1 cellular context compared by ENCODE assay signal in the genomic region with DNA sequence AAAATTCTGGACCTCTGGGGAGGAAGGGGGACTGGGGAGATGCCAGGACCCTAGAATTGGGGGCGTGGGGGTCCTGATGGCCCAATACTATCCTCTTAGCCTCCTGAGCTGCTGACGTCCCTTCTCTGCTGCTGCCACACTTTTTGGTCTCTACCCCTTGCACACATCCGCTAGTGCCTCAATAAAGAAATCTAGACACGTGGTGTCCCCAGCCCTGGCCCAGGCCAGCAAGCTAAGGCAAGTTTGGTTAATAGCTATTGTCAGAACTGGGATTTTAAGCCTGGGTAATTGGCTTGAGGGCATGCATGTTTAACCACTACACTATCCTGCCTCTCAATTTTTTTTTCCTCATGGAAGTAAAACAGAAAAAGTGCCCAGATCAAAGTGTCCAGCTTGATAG.
TF ChIP-seq lines count a peak whose summit lies in the region.

No MANE protein-coding gene starts in this region.

TF ChIP-seq in GM12878, 131 proteins besides CTCF, POLR2A, EP300 and RAD21:
- TF ChIP-seq, protein P1, sequence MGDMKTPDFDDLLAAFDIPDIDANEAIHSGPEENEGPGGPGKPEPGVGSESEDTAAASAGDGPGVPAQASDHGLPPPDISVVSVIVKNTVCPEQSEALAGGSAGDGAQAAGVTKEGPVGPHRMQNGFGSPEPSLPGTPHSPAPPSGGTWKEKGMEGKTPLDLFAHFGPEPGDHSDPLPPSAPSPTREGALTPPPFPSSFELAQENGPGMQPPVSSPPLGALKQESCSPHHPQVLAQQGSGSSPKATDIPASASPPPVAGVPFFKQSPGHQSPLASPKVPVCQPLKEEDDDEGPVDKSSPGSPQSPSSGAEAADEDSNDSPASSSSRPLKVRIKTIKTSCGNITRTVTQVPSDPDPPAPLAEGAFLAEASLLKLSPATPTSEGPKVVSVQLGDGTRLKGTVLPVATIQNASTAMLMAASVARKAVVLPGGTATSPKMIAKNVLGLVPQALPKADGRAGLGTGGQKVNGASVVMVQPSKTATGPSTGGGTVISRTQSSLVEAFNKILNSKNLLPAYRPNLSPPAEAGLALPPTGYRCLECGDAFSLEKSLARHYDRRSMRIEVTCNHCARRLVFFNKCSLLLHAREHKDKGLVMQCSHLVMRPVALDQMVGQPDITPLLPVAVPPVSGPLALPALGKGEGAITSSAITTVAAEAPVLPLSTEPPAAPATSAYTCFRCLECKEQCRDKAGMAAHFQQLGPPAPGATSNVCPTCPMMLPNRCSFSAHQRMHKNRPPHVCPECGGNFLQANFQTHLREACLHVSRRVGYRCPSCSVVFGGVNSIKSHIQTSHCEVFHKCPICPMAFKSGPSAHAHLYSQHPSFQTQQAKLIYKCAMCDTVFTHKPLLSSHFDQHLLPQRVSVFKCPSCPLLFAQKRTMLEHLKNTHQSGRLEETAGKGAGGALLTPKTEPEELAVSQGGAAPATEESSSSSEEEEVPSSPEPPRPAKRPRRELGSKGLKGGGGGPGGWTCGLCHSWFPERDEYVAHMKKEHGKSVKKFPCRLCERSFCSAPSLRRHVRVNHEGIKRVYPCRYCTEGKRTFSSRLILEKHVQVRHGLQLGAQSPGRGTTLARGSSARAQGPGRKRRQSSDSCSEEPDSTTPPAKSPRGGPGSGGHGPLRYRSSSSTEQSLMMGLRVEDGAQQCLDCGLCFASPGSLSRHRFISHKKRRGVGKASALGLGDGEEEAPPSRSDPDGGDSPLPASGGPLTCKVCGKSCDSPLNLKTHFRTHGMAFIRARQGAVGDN (IDR thresholded peaks at IDR 0.05): peak; percentile 73
- TF ChIP-seq MAX (IDR thresholded peaks at IDR 0.05; ENCODE audit: low read depth, low read length) (peak; percentile 77), SPI1 (IDR thresholded peaks at IDR 0.05; ENCODE audit: borderline replicate concordance, insufficient read depth, low read depth, low read length) (no peak), IKZF1 (conservative IDR thresholded peaks at IDR 0.05) (0 out of 2 replicates have a peak, but pooled peaks have one; percentile 11), CHD2 (IDR thresholded peaks at IDR 0.05; ENCODE audit: borderline replicate concordance, low read depth, low read length) (0 out of 2 replicates have a peak, but pooled peaks have one; percentile 23), RAD51 (IDR thresholded peaks at IDR 0.05) (peak; percentile 80), MXI1 (IDR thresholded peaks at IDR 0.05; ENCODE audit: low read depth, low read length) (peak; percentile 71), RUNX3 (IDR thresholded peaks at IDR 0.05; ENCODE audit: low read length) (no peak), MTA2 (IDR thresholded peaks at IDR 0.05; ENCODE audit: low read depth) (0 out of 2 replicates have a peak, but pooled peaks have one; percentile 8), POLR2AphosphoS2 (IDR thresholded peaks at IDR 0.05; ENCODE audit: low read depth, low read length) (0 out of 2 replicates have a peak, but pooled peaks have one; percentile 45), ZBED1 (IDR thresholded peaks at IDR 0.05; ENCODE audit: borderline replicate concordance) (peak; percentile 38; the same call in 1 of the 2 replicates), BHLHE40 (IDR thresholded peaks at IDR 0.05; ENCODE audit: borderline replicate concordance in 1 of 2, low read depth in 2 of 2, low read length in 1 of 2) (0 out of 4 replicates have a peak, but pooled peaks of 1 of the 2 experiments have one; percentile 13), SMAD5 (IDR thresholded peaks at IDR 0.05; ENCODE audit: low read depth) (no peak; the same call in 1 of the 2 replicates), ZBTB40 (IDR thresholded peaks at IDR 0.05; ENCODE audit: borderline replicate concordance) (peak; percentile 55; the same call in 1 of the 2 replicates), POLR2AphosphoS5 (IDR thresholded peaks at IDR 0.05; ENCODE audit: low read length) (peak; percentile 87), POU2F2 (IDR thresholded peaks at IDR 0.05; ENCODE audit: borderline replicate concordance, low read depth, low read length) (0 out of 3 replicates have a peak, but pooled peaks have one; percentile 45)
- TF ChIP-seq, protein P2, sequence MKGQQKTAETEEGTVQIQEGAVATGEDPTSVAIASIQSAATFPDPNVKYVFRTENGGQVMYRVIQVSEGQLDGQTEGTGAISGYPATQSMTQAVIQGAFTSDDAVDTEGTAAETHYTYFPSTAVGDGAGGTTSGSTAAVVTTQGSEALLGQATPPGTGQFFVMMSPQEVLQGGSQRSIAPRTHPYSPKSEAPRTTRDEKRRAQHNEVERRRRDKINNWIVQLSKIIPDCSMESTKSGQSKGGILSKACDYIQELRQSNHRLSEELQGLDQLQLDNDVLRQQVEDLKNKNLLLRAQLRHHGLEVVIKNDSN (IDR thresholded peaks at IDR 0.05; ENCODE audit: borderline replicate concordance, extremely low read length, insufficient read depth, low read depth, low read length): peak; percentile 59
- TF ChIP-seq, protein P3, sequence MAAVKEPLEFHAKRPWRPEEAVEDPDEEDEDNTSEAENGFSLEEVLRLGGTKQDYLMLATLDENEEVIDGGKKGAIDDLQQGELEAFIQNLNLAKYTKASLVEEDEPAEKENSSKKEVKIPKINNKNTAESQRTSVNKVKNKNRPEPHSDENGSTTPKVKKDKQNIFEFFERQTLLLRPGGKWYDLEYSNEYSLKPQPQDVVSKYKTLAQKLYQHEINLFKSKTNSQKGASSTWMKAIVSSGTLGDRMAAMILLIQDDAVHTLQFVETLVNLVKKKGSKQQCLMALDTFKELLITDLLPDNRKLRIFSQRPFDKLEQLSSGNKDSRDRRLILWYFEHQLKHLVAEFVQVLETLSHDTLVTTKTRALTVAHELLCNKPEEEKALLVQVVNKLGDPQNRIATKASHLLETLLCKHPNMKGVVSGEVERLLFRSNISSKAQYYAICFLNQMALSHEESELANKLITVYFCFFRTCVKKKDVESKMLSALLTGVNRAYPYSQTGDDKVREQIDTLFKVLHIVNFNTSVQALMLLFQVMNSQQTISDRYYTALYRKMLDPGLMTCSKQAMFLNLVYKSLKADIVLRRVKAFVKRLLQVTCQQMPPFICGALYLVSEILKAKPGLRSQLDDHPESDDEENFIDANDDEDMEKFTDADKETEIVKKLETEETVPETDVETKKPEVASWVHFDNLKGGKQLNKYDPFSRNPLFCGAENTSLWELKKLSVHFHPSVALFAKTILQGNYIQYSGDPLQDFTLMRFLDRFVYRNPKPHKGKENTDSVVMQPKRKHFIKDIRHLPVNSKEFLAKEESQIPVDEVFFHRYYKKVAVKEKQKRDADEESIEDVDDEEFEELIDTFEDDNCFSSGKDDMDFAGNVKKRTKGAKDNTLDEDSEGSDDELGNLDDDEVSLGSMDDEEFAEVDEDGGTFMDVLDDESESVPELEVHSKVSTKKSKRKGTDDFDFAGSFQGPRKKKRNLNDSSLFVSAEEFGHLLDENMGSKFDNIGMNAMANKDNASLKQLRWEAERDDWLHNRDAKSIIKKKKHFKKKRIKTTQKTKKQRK (IDR thresholded peaks at IDR 0.05; ENCODE audit: low read depth, low read length): no peak
- TF ChIP-seq, protein P4, sequence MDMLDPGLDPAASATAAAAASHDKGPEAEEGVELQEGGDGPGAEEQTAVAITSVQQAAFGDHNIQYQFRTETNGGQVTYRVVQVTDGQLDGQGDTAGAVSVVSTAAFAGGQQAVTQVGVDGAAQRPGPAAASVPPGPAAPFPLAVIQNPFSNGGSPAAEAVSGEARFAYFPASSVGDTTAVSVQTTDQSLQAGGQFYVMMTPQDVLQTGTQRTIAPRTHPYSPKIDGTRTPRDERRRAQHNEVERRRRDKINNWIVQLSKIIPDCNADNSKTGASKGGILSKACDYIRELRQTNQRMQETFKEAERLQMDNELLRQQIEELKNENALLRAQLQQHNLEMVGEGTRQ (IDR thresholded peaks at IDR 0.05; ENCODE audit: borderline replicate concordance, low read depth, low read length): peak; percentile 21; the same call in 1 of the 2 replicates
